Comparison of ENCODE assay signal across 1 cellular context in genomic region chr9:129803679-129804065, GRCh38.
A peak's percentile ranks its signal among the peaks of the same experiment; 100 is the strongest.
TF ChIP-seq lines count a peak whose summit lies in the region.

No MANE protein-coding gene starts in this region.

TF ChIP-seq in HepG2, 621 proteins besides CTCF, POLR2A, EP300 and RAD21:
- no peak for TF ChIP-seq ZNF331 (CRISPR knock-in tag; IDR thresholded peaks at IDR 0.05)
- peak; percentile 75; the same call in 1 of the 2 replicates for TF ChIP-seq ZNF337 (CRISPR knock-in tag; IDR thresholded peaks at IDR 0.05; ENCODE audit: borderline replicate concordance, low read depth)
- TF ChIP-seq ZUFSP (CRISPR knock-in tag; IDR thresholded peaks at IDR 0.05; ENCODE audit: borderline replicate concordance) = no peak
- TF ChIP-seq HNF1B (CRISPR knock-in tag; IDR thresholded peaks at IDR 0.05) = 0 out of 2 replicates have a peak, but pooled peaks have one; percentile 18
- TF ChIP-seq SCMH1 (CRISPR knock-in tag; IDR thresholded peaks at IDR 0.05; ENCODE audit: borderline replicate concordance) = no peak
- TF ChIP-seq TCF7 (IDR thresholded peaks at IDR 0.05; ENCODE audit: low read depth) = no peak
- no peak for TF ChIP-seq PBX2 (CRISPR knock-in tag; IDR thresholded peaks at IDR 0.05)
- 0 out of 2 replicates have a peak, but pooled peaks have one; percentile 12 for TF ChIP-seq YEATS4 (CRISPR knock-in tag; IDR thresholded peaks at IDR 0.05; ENCODE audit: borderline replicate concordance)
- no peak for TF ChIP-seq ZNF572 (CRISPR knock-in tag; IDR thresholded peaks at IDR 0.05)
- TF ChIP-seq ZXDC (CRISPR knock-in tag; IDR thresholded peaks at IDR 0.05) = 0 out of 2 replicates have a peak, but pooled peaks have one; percentile 2
- no peak for TF ChIP-seq KAT7 (CRISPR knock-in tag; IDR thresholded peaks at IDR 0.05; ENCODE audit: borderline replicate concordance)
